ENCODE assay signal across 1 cellular context in genomic region chr18:79987566-79987965, GRCh38.
TF ChIP-seq lines count a peak whose summit lies in the region.

No MANE protein-coding gene starts in this region.

TF ChIP-seq in IMR-90, 13 proteins besides CTCF, POLR2A, EP300 and RAD21 (continued from another document):
- TF ChIP-seq, protein P1, sequence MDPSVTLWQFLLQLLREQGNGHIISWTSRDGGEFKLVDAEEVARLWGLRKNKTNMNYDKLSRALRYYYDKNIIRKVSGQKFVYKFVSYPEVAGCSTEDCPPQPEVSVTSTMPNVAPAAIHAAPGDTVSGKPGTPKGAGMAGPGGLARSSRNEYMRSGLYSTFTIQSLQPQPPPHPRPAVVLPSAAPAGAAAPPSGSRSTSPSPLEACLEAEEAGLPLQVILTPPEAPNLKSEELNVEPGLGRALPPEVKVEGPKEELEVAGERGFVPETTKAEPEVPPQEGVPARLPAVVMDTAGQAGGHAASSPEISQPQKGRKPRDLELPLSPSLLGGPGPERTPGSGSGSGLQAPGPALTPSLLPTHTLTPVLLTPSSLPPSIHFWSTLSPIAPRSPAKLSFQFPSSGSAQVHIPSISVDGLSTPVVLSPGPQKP (IDR thresholded peaks at IDR 0.05; ENCODE audit: borderline replicate concordance, low read depth, low read length): no peak
- TF ChIP-seq CEBPB (IDR thresholded peaks at IDR 0.05; ENCODE audit: low read depth, low read length): no peak
- TF ChIP-seq MAFK (IDR thresholded peaks at IDR 0.05; ENCODE audit: low read depth, low read length): no peak
- TF ChIP-seq SMC3 (IDR thresholded peaks at IDR 0.05; ENCODE audit: low read depth, low read length): no peak
- TF ChIP-seq RFX5 (IDR thresholded peaks at IDR 0.05; ENCODE audit: low read depth, low read length): no peak
- TF ChIP-seq FOS (IDR thresholded peaks at IDR 0.05; ENCODE audit: low read depth, low read length): no peak
- TF ChIP-seq USF2 (IDR thresholded peaks at IDR 0.05; ENCODE audit: low read depth, low read length): no peak
- no peak for TF ChIP-seq CHD1 (IDR thresholded peaks at IDR 0.05; ENCODE audit: low read depth, low read length)
- TF ChIP-seq RCOR1 (IDR thresholded peaks at IDR 0.05; ENCODE audit: insufficient replicate concordance, low read length): no peak
- TF ChIP-seq MAZ (IDR thresholded peaks at IDR 0.05; ENCODE audit: borderline replicate concordance, low read depth, low read length): no peak
- no peak for TF ChIP-seq MXI1 (IDR thresholded peaks at IDR 0.05; ENCODE audit: borderline replicate concordance, low read depth, low read length)
